ENCODE assay signal across 1 cellular context in genomic region chr17:356671-357434, GRCh38.
TF ChIP-seq lines count a peak whose summit lies in the region.

No MANE protein-coding gene starts in this region.

TF ChIP-seq in HepG2, 621 proteins besides CTCF, POLR2A, EP300 and RAD21:
- no peak for TF ChIP-seq ZNF44 (CRISPR knock-in tag; IDR thresholded peaks at IDR 0.05)
- TF ChIP-seq GMEB2 (CRISPR knock-in tag; IDR thresholded peaks at IDR 0.05; ENCODE audit: low read depth), result no peak
- no peak for TF ChIP-seq ZNF367 (CRISPR knock-in tag; IDR thresholded peaks at IDR 0.05; ENCODE audit: borderline replicate concordance)
- TF ChIP-seq MEIS1 (CRISPR knock-in tag; IDR thresholded peaks at IDR 0.05; ENCODE audit: borderline replicate concordance), result no peak
- no peak for TF ChIP-seq EZH2 (conservative IDR thresholded peaks at IDR 0.05; ENCODE audit: low read depth, low read length)
- no peak for TF ChIP-seq ZNF383 (CRISPR knock-in tag; IDR thresholded peaks at IDR 0.05; ENCODE audit: borderline replicate concordance)
- TF ChIP-seq, protein P1, sequence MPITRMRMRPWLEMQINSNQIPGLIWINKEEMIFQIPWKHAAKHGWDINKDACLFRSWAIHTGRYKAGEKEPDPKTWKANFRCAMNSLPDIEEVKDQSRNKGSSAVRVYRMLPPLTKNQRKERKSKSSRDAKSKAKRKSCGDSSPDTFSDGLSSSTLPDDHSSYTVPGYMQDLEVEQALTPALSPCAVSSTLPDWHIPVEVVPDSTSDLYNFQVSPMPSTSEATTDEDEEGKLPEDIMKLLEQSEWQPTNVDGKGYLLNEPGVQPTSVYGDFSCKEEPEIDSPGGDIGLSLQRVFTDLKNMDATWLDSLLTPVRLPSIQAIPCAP (CRISPR knock-in tag; IDR thresholded peaks at IDR 0.05; ENCODE audit: low read depth), result no peak
- TF ChIP-seq KLF13 (CRISPR knock-in tag; IDR thresholded peaks at IDR 0.05), result no peak
- TF ChIP-seq DR1 (CRISPR knock-in tag; IDR thresholded peaks at IDR 0.05), result no peak
- no peak for TF ChIP-seq TBX2 (CRISPR knock-in tag; IDR thresholded peaks at IDR 0.05; ENCODE audit: borderline replicate concordance)
- TF ChIP-seq SRY (CRISPR knock-in tag; IDR thresholded peaks at IDR 0.05), result no peak
- TF ChIP-seq KDM4B (CRISPR knock-in tag; IDR thresholded peaks at IDR 0.05), result no peak
- no peak for TF ChIP-seq RBM22 (optimal IDR thresholded peaks at IDR 0.05; ENCODE audit: low read length)
- TF ChIP-seq ZSCAN12 (CRISPR knock-in tag; IDR thresholded peaks at IDR 0.05), result no peak
- TF ChIP-seq ZNF737 (CRISPR knock-in tag; IDR thresholded peaks at IDR 0.05; ENCODE audit: borderline replicate concordance), result no peak
- TF ChIP-seq ZFX (CRISPR knock-in tag; IDR thresholded peaks at IDR 0.05; ENCODE audit: low read depth), result no peak
- no peak for TF ChIP-seq ARHGAP35 (CRISPR knock-in tag; IDR thresholded peaks at IDR 0.05; ENCODE audit: borderline replicate concordance)
- no peak for TF ChIP-seq ZNF674 (CRISPR knock-in tag; IDR thresholded peaks at IDR 0.05; ENCODE audit: low read depth)
- TF ChIP-seq ZNF558 (CRISPR knock-in tag; IDR thresholded peaks at IDR 0.05; ENCODE audit: borderline replicate concordance), result no peak
- no peak for TF ChIP-seq ZFP1 (CRISPR knock-in tag; IDR thresholded peaks at IDR 0.05)
